In the genomic region with DNA sequence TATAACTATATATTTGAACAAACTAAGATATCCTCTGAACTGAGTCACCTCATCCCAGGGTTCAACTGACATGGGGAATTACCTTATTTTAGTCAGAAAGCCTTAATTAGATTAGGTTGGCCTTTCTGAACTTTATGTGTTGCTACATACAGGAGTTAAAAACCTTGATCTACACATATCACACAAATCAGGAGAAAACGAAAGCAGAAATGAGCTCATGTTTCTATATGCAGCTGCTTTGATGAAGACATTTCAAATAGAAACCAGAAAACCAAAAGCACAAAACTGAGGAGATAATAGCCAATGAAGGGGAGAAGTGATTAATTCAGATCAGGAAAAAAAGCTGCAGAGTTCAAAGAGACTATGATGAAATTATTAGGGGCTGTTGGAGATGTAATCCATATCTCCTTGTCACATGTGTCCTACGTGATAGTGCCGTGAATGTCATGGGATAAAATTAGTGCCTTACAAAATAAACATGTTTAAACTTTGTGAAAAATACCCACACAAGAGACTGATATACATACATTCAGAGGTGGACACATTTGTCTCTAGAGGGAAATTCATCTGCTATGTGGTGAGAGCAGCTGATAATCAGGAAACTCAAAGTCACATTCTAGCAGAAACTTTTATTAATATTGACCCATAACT, we compare ENCODE assay signal across 10 cellular contexts.
DNase-seq lines count a peak whose midpoint lies in the region; ATAC-seq and TF ChIP-seq lines count a peak whose summit lies in the region.
"Had no signal": no experiment of that assay in that cellular context is flagged by ENCODE, and none has a peak within 500 bp of the region (broad histone marks: within the 10 kb centered on the region; RNA-seq: fewer than 3 reads in every experiment).

No MANE protein-coding gene starts in this region.

- H3K27me3 ChIP-seq in Loucy (ENCODE audit: insufficient read depth, low read length, poor library complexity, severe bottlenecking) = no peaks in the 10 kb centered on the region
- H3K27me3 ChIP-seq in neuronal stem cell (ENCODE audit: control insufficient read depth in 3 of 3, insufficient read depth in 3 of 3, low read depth in 1 of 3, low read length in 3 of 3) = no peaks in the 10 kb centered on the region
- H3K27me3 ChIP-seq: hepatocyte had no signal

- H4K91ac ChIP-seq in neuronal stem cell (ENCODE audit: low read depth, low read length, poor library complexity) = no peak overlapping the region

- H3K4me1 Mint-ChIP-seq in activated CD8-positive, alpha-beta memory T cell treated with anti-CD3 and anti-CD28 coated beads, Interleukin-2, amount 10 ng/mL, durations not matched to agents 7 days and 5 days = peaks cover 12% of the 10 kb centered on the region

- no peak overlapping the region for H3K14ac ChIP-seq in neuronal stem cell (ENCODE audit: low read length)

- no peak overlapping the region for H4K8ac ChIP-seq in neuronal stem cell (ENCODE audit: low read depth, low read length)

- H3K36me3 ChIP-seq in Loucy (ENCODE audit: insufficient read depth, low read length) (no peaks in the 10 kb centered on the region), neuronal stem cell (replicated peaks in 1 of 2; ENCODE audit: control insufficient read depth in 2 of 2, insufficient read depth in 2 of 2, low read length in 2 of 2) (no peaks in the 10 kb centered on the region)

- no peaks in the 10 kb centered on the region for H3F3A ChIP-seq in Loucy (ENCODE audit: low read depth)

- H3K4me1 ChIP-seq in Loucy (ENCODE audit: insufficient read depth, low read length, poor library complexity, severe bottlenecking) (peaks cover 8% of the 10 kb centered on the region), neuronal stem cell (ENCODE audit: control insufficient read depth in 2 of 2, insufficient read depth in 1 of 2, low read depth in 1 of 2, low read length in 2 of 2) (peaks cover 3 to 12% of the 10 kb centered on the region in 2 donors)

- no peaks in the 10 kb centered on the region for H3K9me3 ChIP-seq in Loucy (ENCODE audit: insufficient read depth, low read depth, low read length)
- H3K9me3 ChIP-seq in neuronal stem cell (replicated peaks in 1 of 2; ENCODE audit: control insufficient read depth in 2 of 2, insufficient read depth in 1 of 2, low read depth in 1 of 2, low read length in 2 of 2) = no peaks in the 10 kb centered on the region

- no peaks in the 10 kb centered on the region for H3K79me2 ChIP-seq in Loucy (ENCODE audit: insufficient read depth, low read length)
- H3K79me2 ChIP-seq: hepatocyte had no signal

- no peaks in the 10 kb centered on the region for H3K9me3 Mint-ChIP-seq in activated CD8-positive, alpha-beta memory T cell treated with anti-CD3 and anti-CD28 coated beads, Interleukin-2, amount 10 ng/mL, durations not matched to agents 7 days and 5 days (ENCODE audit: low read depth)
- H3K9me3 Mint-ChIP-seq: HFFc6 had no signal

- no peak overlapping the region for H3K27ac ChIP-seq in neuronal stem cell (replicated peaks; ENCODE audit: low read length)
- H3K27ac ChIP-seq in RWPE1 = no peak overlapping the region
- H3K27ac ChIP-seq: hepatocyte had no signal

- no peaks in the 10 kb centered on the region for H3K27me3 Mint-ChIP-seq in activated CD8-positive, alpha-beta memory T cell treated with anti-CD3 and anti-CD28 coated beads, Interleukin-2, amount 10 ng/mL, durations not matched to agents 7 days and 5 days

- H2BK5ac ChIP-seq in neuronal stem cell (ENCODE audit: low read length) = no peak overlapping the region

- POLR2A ChIA-PET in RWPE1 (lab: Yijun Ruan, JAX; ENCODE audit: low non-redundant PET) = no interaction called here

- no peaks in the 10 kb centered on the region for H4K20me1 ChIP-seq in Loucy (ENCODE audit: insufficient read depth, low read length, poor library complexity, severe bottlenecking)

- H2AFZ ChIP-seq in Loucy (ENCODE audit: low read length) (no peak overlapping the region), neuronal stem cell (ENCODE audit: low read length) (peak overlapping the region; percentile 84)
- H2AFZ ChIP-seq: hepatocyte had no signal

- H3K23ac ChIP-seq in neuronal stem cell (ENCODE audit: low read depth, low read length, poor library complexity) = no peak overlapping the region

- WGBS in neuronal stem cell (ENCODE audit: extremely low coverage in 2 of 2, insufficient read length in 2 of 2, insufficient replicate concordance in 1 of 2), 2 donors = no CpG with 5 or more reads among the region's 3 CpGs

- no peak overlapping the region for H3K4ac ChIP-seq in neuronal stem cell (ENCODE audit: low read length)

- H3K4me3 ChIP-seq in Loucy (ENCODE audit: low read length, poor library complexity, severe bottlenecking) = no peak overlapping the region
- no peak overlapping the region for H3K4me3 ChIP-seq in neuronal stem cell (ENCODE audit: low read length in 2 of 2)
- H3K4me3 ChIP-seq: hepatocyte had no signal

- no peak for DNase-seq in activated CD8-positive, alpha-beta memory T cell treated with anti-CD3 and anti-CD28 coated beads, Interleukin-2, amount 10 ng/mL, durations not matched to agents 7 days and 5 days
- DNase-seq in activated CD8-positive, alpha-beta memory T cell treated with anti-CD3 and anti-CD28 coated beads for 24 hours = no peak
- DNase-seq in neuronal stem cell (ENCODE audit: low spot score) (no peak), LoVo (ENCODE audit: low spot score) (no peak), RWPE1 (ENCODE audit: low spot score) (no peak)
- DNase-seq: HFFc6 had no signal

- H3K4me2 ChIP-seq in Loucy (ENCODE audit: low read depth, low read length, poor library complexity, severe bottlenecking) (peak overlapping the region; percentile 5), neuronal stem cell (ENCODE audit: insufficient read depth, low read length, poor library complexity, severe bottlenecking) (no peak overlapping the region)
- H3K4me2 ChIP-seq: hepatocyte had no signal

- peaks cover 3% of the 10 kb centered on the region for H3K36me3 Mint-ChIP-seq in activated CD8-positive, alpha-beta memory T cell treated with anti-CD3 and anti-CD28 coated beads, Interleukin-2, amount 10 ng/mL, durations not matched to agents 7 days and 5 days

- no peaks in the 10 kb centered on the region for H3K9me2 ChIP-seq in Loucy (replicated peaks; ENCODE audit: low read depth, low read length)

- H2BK120ac ChIP-seq in neuronal stem cell (ENCODE audit: low read depth, low read length) = no peak overlapping the region

- no peak overlapping the region for H3K27ac Mint-ChIP-seq in activated CD8-positive, alpha-beta memory T cell treated with anti-CD3 and anti-CD28 coated beads, Interleukin-2, amount 10 ng/mL, durations not matched to agents 7 days and 5 days
- H3K27ac Mint-ChIP-seq: HFFc6 had no signal

- no peak overlapping the region for H2BK12ac ChIP-seq in neuronal stem cell (ENCODE audit: low read length)

- H3K79me1 ChIP-seq in neuronal stem cell (ENCODE audit: low read depth, low read length) = no peaks in the 10 kb centered on the region

- CTCF ChIA-PET in activated CD8-positive, alpha-beta memory T cell treated with anti-CD3 and anti-CD28 coated beads, Interleukin-2, amount 10 ng/mL, durations not matched to agents 7 days and 5 days (lab: Charles Lee) = interaction anchor here (1.7 to 2.0 kb wide), 2 partner anchors 17 to 137 kb away, joined by 4 to 6 read pairs; no protein-coding TSS in a partner anchor
- CTCF ChIA-PET in RWPE1 (lab: Yijun Ruan, JAX) = interaction anchor here (0.6 to 1.2 kb wide), 2 partner anchors 137 to 531 kb away, joined by 3 to 4 read pairs; no protein-coding TSS in a partner anchor

- TF ChIP-seq CTCF in Loucy (conservative IDR thresholded peaks at IDR 0.05; ENCODE audit: low read length) (no peak), RWPE1 (conservative IDR thresholded peaks at IDR 0.05; ENCODE audit: low read depth) (no peak)

- H3K9ac ChIP-seq in Loucy (ENCODE audit: low read depth, low read length, poor library complexity, severe bottlenecking) (no peak overlapping the region), neuronal stem cell (ENCODE audit: low read depth, low read length, poor library complexity) (no peak overlapping the region)

- H2AK5ac ChIP-seq in neuronal stem cell (ENCODE audit: low read depth, low read length) = no peak overlapping the region

- H3K4me3 Mint-ChIP-seq in activated CD8-positive, alpha-beta memory T cell treated with anti-CD3 and anti-CD28 coated beads, Interleukin-2, amount 10 ng/mL, durations not matched to agents 7 days and 5 days = no peak overlapping the region
- H3K4me3 Mint-ChIP-seq: HFFc6 had no signal

- H2BK15ac ChIP-seq in neuronal stem cell (ENCODE audit: low read length) = no peak overlapping the region

- H3K18ac ChIP-seq in neuronal stem cell (ENCODE audit: low read length) = no peak overlapping the region

- peak; percentile 88 for ATAC-seq in activated CD8-positive, alpha-beta memory T cell treated with anti-CD3 and anti-CD28 coated beads, Interleukin-2, amount 10 ng/mL, durations not matched to agents 7 days and 5 days
- ATAC-seq in GM21786 (IDR thresholded peaks at IDR 0.05; ENCODE audit: unreplicated experiment) (peak; percentile 76), GM21423 (IDR thresholded peaks at IDR 0.05; ENCODE audit: unreplicated experiment) (no peak)
